Comparison of ENCODE assay signal across 8 cellular contexts in genomic region chr17:41690497-41690896, GRCh38. TPM values are rescaled to one million over a fixed set of nuclear protein-coding genes. Genes with fewer than 3 reads are reported as not detected.
DNase-seq lines count a peak whose midpoint lies in the region; ATAC-seq and TF ChIP-seq lines count a peak whose summit lies in the region.

No MANE protein-coding gene starts in this region.

- peak overlapping the region; percentile 89 for H3K27ac ChIP-seq in iPS-18a (ENCODE audit: low read length)
- peak overlapping the region in 4 of 5 donors; percentile 100 for H3K27ac ChIP-seq in stomach

- 47 to 75% (median 57%) methylated on average over 2 of the region's 2 CpGs for WGBS in stomach, 5 donors

- peak overlapping the region; percentile 95 for H3K4me3 Mint-ChIP-seq in T-helper 2 cell treated with Interferon-gamma antibody and Interleukin-4, amounts not matched to agents 5 μg/mL and 100 μg/mL, for 36 hours

- DNase-seq in T-helper 2 cell treated with Interferon-gamma antibody and Interleukin-4, amounts not matched to agents 5 μg/mL and 100 μg/mL, for 36 hours (ENCODE audit: low spot score) = no peak
- no peak for DNase-seq in T-helper 2 cell
- no peak for DNase-seq in activated naive CD4-positive, alpha-beta T cell treated with anti-CD3 and anti-CD28 coated beads, Interleukin-2, amount 50 U/mL, for 72 hours (ENCODE audit: low spot score in 2 of 2)
- DNase-seq in stomach = no peak
- DNase-seq in NCI-H1048 (lab: John Stamatoyannopoulos, UW) = no peak

- intact Hi-C loops in stomach (cut with DNase I; ENCODE audit: low total_unique reads) = no loop called here

- H3K27me3 Mint-ChIP-seq in T-helper 2 cell treated with Interferon-gamma antibody and Interleukin-4, amounts not matched to agents 5 μg/mL and 100 μg/mL, for 36 hours (ENCODE audit: low read depth) = no peaks in the 10 kb centered on the region

- H3K4me1 ChIP-seq in iPS-18a (ENCODE audit: control insufficient read depth, low read depth, low read length) (no peaks in the 10 kb centered on the region), stomach (peaks cover 23 to 43% (median 39%) of the 10 kb centered on the region in 4 donors)

- H3K4me3 ChIP-seq in iPS-18a (ENCODE audit: low read length) (peak overlapping the region; percentile 90), stomach (peak overlapping the region; percentile 82 to 95 (median 90))

- peaks cover 22% of the 10 kb centered on the region for H3K4me1 Mint-ChIP-seq in T-helper 2 cell treated with Interferon-gamma antibody and Interleukin-4, amounts not matched to agents 5 μg/mL and 100 μg/mL, for 36 hours (ENCODE audit: low read depth)

- TF ChIP-seq EP300 in stomach (IDR thresholded peaks at IDR 0.05) = no peak

- no peak for ATAC-seq in activated naive CD4-positive, alpha-beta T cell treated with anti-CD3 and anti-CD28 coated beads, Interleukin-2, amount 50 U/mL, for 72 hours
- ATAC-seq in HG02642 (IDR thresholded peaks at IDR 0.05; ENCODE audit: poor library complexity, unreplicated experiment) = no peak
- no peak for ATAC-seq in GM18867 (IDR thresholded peaks at IDR 0.05; ENCODE audit: unreplicated experiment)

- TF ChIP-seq CTCF in stomach (IDR thresholded peaks at IDR 0.05) = no peak

- H3K36me3 Mint-ChIP-seq in T-helper 2 cell treated with Interferon-gamma antibody and Interleukin-4, amounts not matched to agents 5 μg/mL and 100 μg/mL, for 36 hours (ENCODE audit: low read depth) = peaks cover 50% of the 10 kb centered on the region
- H3K36me3 Mint-ChIP-seq in activated naive CD4-positive, alpha-beta T cell treated with anti-CD3 and anti-CD28 coated beads, Interleukin-2, amount 50 U/mL, for 72 hours = peaks cover 33 to 35% of the 10 kb centered on the region in 2 donors

- H3K9ac ChIP-seq in iPS-18a (ENCODE audit: low read length) = peak overlapping the region; percentile 96

- H3K9me3 Mint-ChIP-seq in T-helper 2 cell treated with Interferon-gamma antibody and Interleukin-4, amounts not matched to agents 5 μg/mL and 100 μg/mL, for 36 hours = no peaks in the 10 kb centered on the region
- no peaks in the 10 kb centered on the region for H3K9me3 Mint-ChIP-seq in activated naive CD4-positive, alpha-beta T cell treated with anti-CD3 and anti-CD28 coated beads, Interleukin-2, amount 50 U/mL, for 72 hours

- H3K36me3 ChIP-seq in iPS-18a (ENCODE audit: control insufficient read depth, low read depth, low read length) (peaks cover 43% of the 10 kb centered on the region), stomach (peaks cover 57 to 62% (median 61%) of the 10 kb centered on the region in 4 donors)

- peak overlapping the region; percentile 52 for H3K27ac Mint-ChIP-seq in T-helper 2 cell treated with Interferon-gamma antibody and Interleukin-4, amounts not matched to agents 5 μg/mL and 100 μg/mL, for 36 hours
- peak overlapping the region; percentile 99 to 100 for H3K27ac Mint-ChIP-seq in activated naive CD4-positive, alpha-beta T cell treated with anti-CD3 and anti-CD28 coated beads, Interleukin-2, amount 50 U/mL, for 72 hours

- H3K9me3 ChIP-seq in iPS-18a (ENCODE audit: control insufficient read depth, low read depth, low read length) (no peaks in the 10 kb centered on the region), stomach (no peaks in the 10 kb centered on the region)

- H3K27me3 ChIP-seq in iPS-18a (ENCODE audit: control insufficient read depth, insufficient read depth, low read length) (no peaks in the 10 kb centered on the region), stomach (no peaks in the 10 kb centered on the region)

- TF ChIP-seq POLR2A in stomach (IDR thresholded peaks at IDR 0.05) = no peak

RNA-seq across cellular contexts. Expression of gene EIF1, which starts 1.8 kb away (rescaled TPM):
- 1,000 to 10,000 TPM in 1 of 2 donors, 100 to 1,000 TPM in 1; 899 to 1,106 TPM for total RNA-seq in activated naive CD4-positive, alpha-beta T cell treated with anti-CD3 and anti-CD28 coated beads, Interleukin-2, amount 50 U/mL, for 72 hours
- total RNA-seq in stomach = 100 to 1,000 TPM in 3 of 5 donors, 10 to 100 TPM in 2; 62.4 to 255 (median 187) TPM
- 100 to 1,000 TPM; 333 to 972 (median 834) TPM for polyA plus RNA-seq in stomach

RNA-seq across cellular contexts. Expression of gene GAST, which starts 21.6 kb away (rescaled TPM):
- total RNA-seq in activated naive CD4-positive, alpha-beta T cell treated with anti-CD3 and anti-CD28 coated beads, Interleukin-2, amount 50 U/mL, for 72 hours = not detected
- total RNA-seq in stomach = 10 to 100 TPM in 1 of 5 donors, not detected in 4; 32.7 TPM
- polyA plus RNA-seq in stomach = 1 to 10 TPM in 1 of 3 donors, not detected in 2; 1.3 TPM

RNA-seq across cellular contexts. Expression of gene HAP1, which starts 43.9 kb away (rescaled TPM):
- total RNA-seq in activated naive CD4-positive, alpha-beta T cell treated with anti-CD3 and anti-CD28 coated beads, Interleukin-2, amount 50 U/mL, for 72 hours = not detected
- under 1 TPM in 1 of 5 donors, not detected in 4; 0.55 TPM for total RNA-seq in stomach
- polyA plus RNA-seq in stomach = under 1 TPM; 0.31 to 0.85 (median 0.44) TPM
